12 cellular contexts compared by ENCODE assay signal in genomic region chr1:109918077-109918606, GRCh38. TPM values are rescaled to one million over a fixed set of nuclear protein-coding genes. Genes with fewer than 3 reads are reported as not detected.
DNase-seq lines count a peak whose midpoint lies in the region; ATAC-seq, FAIRE-seq and TF ChIP-seq lines count a peak whose summit lies in the region.
"Had no signal": no experiment of that assay in that cellular context is flagged by ENCODE, and none has a peak within 500 bp of the region (broad histone marks: within the 10 kb centered on the region; RNA-seq: fewer than 3 reads in every experiment).

No MANE protein-coding gene starts in this region.

- H4K20me1 ChIP-seq in KMS-11 (ENCODE audit: insufficient read depth): no peaks in the 10 kb centered on the region
- no peaks in the 10 kb centered on the region; the same call in 1 of the 2 replicates for H4K20me1 ChIP-seq in GM12878 (ENCODE audit: control insufficient read depth, insufficient read depth)

- no peak for TF ChIP-seq EP300 in GM12878 (IDR thresholded peaks at IDR 0.05; ENCODE audit: borderline replicate concordance in 1 of 2, control insufficient read depth in 1 of 2, low read depth in 2 of 2, low read length in 2 of 2)

- H3K27me3 ChIP-seq in KMS-11 (ENCODE audit: insufficient read depth, low read depth) (no peaks in the 10 kb centered on the region), GM12878 (replicated peaks in 1 of 2; ENCODE audit: control insufficient read depth in 2 of 2, insufficient read depth in 2 of 2, low read length in 1 of 2) (no peaks in the 10 kb centered on the region)
- H3K27me3 ChIP-seq: MG63 had no signal

- no peak overlapping the region for H3K4me3 Mint-ChIP-seq in T-helper 2 cell treated with Interferon-gamma antibody and Interleukin-4, amounts not matched to agents 5 μg/mL and 100 μg/mL, for 36 hours

- H3K79me2 ChIP-seq in KMS-11 (ENCODE audit: insufficient read depth, low read depth) (no peaks in the 10 kb centered on the region), GM12878 (ENCODE audit: control insufficient read depth, insufficient read depth, low read length) (peaks cover 21% of the 10 kb centered on the region)

- no peaks in the 10 kb centered on the region for H3K9me3 ChIP-seq in GM12878 (replicated peaks; ENCODE audit: control insufficient read depth, insufficient read depth, low read length)
- H3K9me3 ChIP-seq in mucosa of descending colon: no peaks in the 10 kb centered on the region
- H3K9me3 ChIP-seq: MG63, psoas muscle had no signal

- no peaks in the 10 kb centered on the region for H3K9me3 Mint-ChIP-seq in T-helper 2 cell treated with Interferon-gamma antibody and Interleukin-4, amounts not matched to agents 5 μg/mL and 100 μg/mL, for 36 hours

- peak; percentile 40; the same call in 1 of the 2 replicates for TF ChIP-seq CTCF in KMS-11 (conservative IDR thresholded peaks at IDR 0.05; ENCODE audit: low read depth, low read length)
- peak in 2 of 3 experiments; percentile 23 to 28; a peak in 2 of 6 replicates for TF ChIP-seq CTCF in GM12878 (IDR thresholded peaks at IDR 0.05 in 2 of 3, conservative IDR thresholded peaks at IDR 0.05 in 1 of 3; ENCODE audit: control insufficient read depth in 2 of 3, extremely low read depth in 1 of 3, insufficient read depth in 1 of 3, low read depth in 3 of 3, low read length in 3 of 3)
- no peak for TF ChIP-seq CTCF in mucosa of descending colon (IDR thresholded peaks at IDR 0.05)

- WGBS in GM12878 (ENCODE audit: insufficient coverage, insufficient replicate concordance, low lambda C conversion rate, missing lambda C conversion rate): 79% methylated on average over 3 of the region's 3 CpGs

- H3K27me3 Mint-ChIP-seq in T-helper 2 cell treated with Interferon-gamma antibody and Interleukin-4, amounts not matched to agents 5 μg/mL and 100 μg/mL, for 36 hours (ENCODE audit: low read depth): no peaks in the 10 kb centered on the region

- TF ChIP-seq POLR2A in GM12878 (IDR thresholded peaks at IDR 0.05; ENCODE audit: low read depth, low read length): no peak

- in situ Hi-C loops in GM12878 (cut with MboI): no loop called here

- intact Hi-C loops in GM12878 (cut with micrococcal nuclease; ENCODE audit: unreplicated experiment) (no loop called here), mucosa of descending colon (cut with DNase I, micrococcal nuclease) (no loop called here)

- no peaks in the 10 kb centered on the region for H3K4me1 ChIP-seq in KMS-11 (ENCODE audit: low read depth, poor library complexity, severe bottlenecking)
- no peaks in the 10 kb centered on the region for H3K4me1 ChIP-seq in GM12878 (ENCODE audit: control insufficient read depth, insufficient read depth, low read length)
- no peaks in the 10 kb centered on the region for H3K4me1 ChIP-seq in mucosa of descending colon (ENCODE audit: low read depth)

- CTCF ChIA-PET in GM12878 (lab: Yijun Ruan, JAX): interaction anchor here (0.7 to 1.7 kb wide), 3 partner anchors 64 to 188 kb away, joined by 3 to 8 read pairs (median 4); partner anchors contain the start of gene AHCYL1

- H3K36me3 ChIP-seq in KMS-11 (ENCODE audit: insufficient read depth) (no peaks in the 10 kb centered on the region), GM12878 (ENCODE audit: control insufficient read depth in 2 of 2, insufficient read depth in 2 of 2, low read length in 1 of 2) (peaks cover 12 to 28% of the 10 kb centered on the region in 2 experiments), mucosa of descending colon (ENCODE audit: low read depth) (no peaks in the 10 kb centered on the region)

- TSS peak; percentile 4 for BruUV-seq in GM12878 (replicated peaks; lab: Mats Ljungman, UMichigan)

- H3K4me3 ChIP-seq in KMS-11 (IDR thresholded peaks at IDR 0.05; ENCODE audit: insufficient read depth, low read depth, low read length) (no peak overlapping the region), GM12878 (no peak overlapping the region), mucosa of descending colon (no peak overlapping the region)
- H3K4me3 ChIP-seq: coronary artery, MG63, psoas muscle had no signal

- FAIRE-seq in GM12878 (lab: Jason Lieb, UNC): no peak

- 0 out of 2 replicates have a peak, but pooled peaks have one; percentile 4 for TF ChIP-seq RAD21 in GM12878 (IDR thresholded peaks at IDR 0.05; ENCODE audit: insufficient read depth, low read depth, low read length)

- POLR2A ChIA-PET in GM12878 (lab: Charles Lee): interaction anchor here (1.4 kb wide), 1 partner anchor 15 kb away, joined by 3 read pairs; no protein-coding TSS in a partner anchor

- no peak overlapping the region for H3K27ac ChIP-seq in KMS-11
- H3K27ac ChIP-seq in GM12878 (ENCODE audit: control insufficient read depth, insufficient read depth): no peak overlapping the region
- H3K27ac ChIP-seq: psoas muscle had no signal

- ATAC-seq in GM12878 (peak; percentile 45), mucosa of descending colon (peak; percentile 35), HG02840 (IDR thresholded peaks at IDR 0.05; ENCODE audit: low FRiP score, unreplicated experiment) (no peak)
- ATAC-seq: psoas muscle had no signal

- H3K4me1 Mint-ChIP-seq in T-helper 2 cell treated with Interferon-gamma antibody and Interleukin-4, amounts not matched to agents 5 μg/mL and 100 μg/mL, for 36 hours (ENCODE audit: low read depth): peaks cover 28% of the 10 kb centered on the region

- H2AFZ ChIP-seq in KMS-11 (ENCODE audit: low read depth): no peak overlapping the region
- no peak overlapping the region for H2AFZ ChIP-seq in GM12878 (ENCODE audit: control insufficient read depth, low read depth, low read length)

- H3K27ac Mint-ChIP-seq in T-helper 2 cell treated with Interferon-gamma antibody and Interleukin-4, amounts not matched to agents 5 μg/mL and 100 μg/mL, for 36 hours: peak overlapping the region; percentile 24

- DNase-seq in T-helper 2 cell treated with Interferon-gamma antibody and Interleukin-4, amounts not matched to agents 5 μg/mL and 100 μg/mL, for 36 hours (ENCODE audit: low spot score): no peak
- no peak for DNase-seq in T-helper 2 cell
- DNase-seq in GM12878 (ENCODE audit: low read depth, low spot score): no peak
- no peak for DNase-seq in mucosa of descending colon
- no peak for DNase-seq in NCI-H446 (lab: John Stamatoyannopoulos, UW)
- no peak for DNase-seq in stimulated activated CD4-positive, alpha-beta T cell treated with anti-CD3 and anti-CD28 coated beads, Interleukin-4, amount 100 ng/mL, for 4 hours
- DNase-seq: MG63, psoas muscle, trophoblast cell had no signal

- no peak overlapping the region for H3K9ac ChIP-seq in KMS-11
- H3K9ac ChIP-seq in GM12878 (ENCODE audit: control insufficient read depth, insufficient read depth, low read length): no peak overlapping the region

- H3K4me2 ChIP-seq in KMS-11 (no peak overlapping the region), GM12878 (ENCODE audit: control insufficient read depth, insufficient read depth) (no peak overlapping the region)

- SMC1A ChIA-PET in GM12878 (lab: Charles Lee; ENCODE audit: uncharacterized antibody, unreplicated experiment): interaction anchor here (0.9 to 1.2 kb wide), 3 partner anchors 23 to 58 kb away, joined by 3 read pairs; no protein-coding TSS in a partner anchor

- RAD21 ChIA-PET in GM12878 (lab: Charles Lee; ENCODE audit: unreplicated experiment): interaction anchor here (2.0 kb wide), 1 partner anchor 66 kb away, joined by 9 read pairs; the partner anchor contains the start of gene AHCYL1

- peaks cover 77% of the 10 kb centered on the region for H3K36me3 Mint-ChIP-seq in T-helper 2 cell treated with Interferon-gamma antibody and Interleukin-4, amounts not matched to agents 5 μg/mL and 100 μg/mL, for 36 hours (ENCODE audit: low read depth)

RNA-seq across cellular contexts. Expression of gene CSF1, which starts 7.5 kb away (rescaled TPM):
- total RNA-seq in GM12878 (2013; cell fraction: nucleolus; rRNA removed): 20.4 and 22.4 TPM in 2 replicates
- total RNA-seq in GM12878 (2014; rRNA removed) (12.6 and 13.6 TPM in 2 replicates), GM12878 (2014; rRNA removed; fragmentation: Illumina TruSeq; extraction: Trizol) (8.2 and 8.5 TPM in 2 replicates), GM12878 (2021) (30.7 and 31.5 TPM in 2 replicates), mucosa of descending colon (10 to 100 TPM in 2 of 3 donors, 1 to 10 TPM in 1; 6.5 to 34.4 (median 19.9) TPM)
- polyA plus RNA-seq in GM12878 (2011; ENCODE audit: low read depth): 3.8 TPM
- polyA plus RNA-seq in GM12878 (2011; rRNA removed) (20.0 and 32.4 TPM in 2 replicates), GM12878 (2014; fragmentation: Illumina TruSeq; extraction: Trizol) (7.9 and 12.4 TPM in 2 replicates), GM12878 (2014; fragmentation: Nextera tagmentation; extraction: Ambion mirVana) (1 to 10 TPM; 1.2 to 2.0 TPM), GM12878 (2014; rRNA removed) (20.4 and 21.2 TPM in 2 replicates), GM12878 (2016; fragmentation: Nextera tagmentation; extraction: Ambion mirVana) (10 to 100 TPM; 12.2 to 17.2 TPM)
- 24.3 and 31.2 TPM in 2 replicates for polyA plus RNA-seq in GM12878 (2011; cell fraction: cytosol; rRNA removed)
- 46.1 and 50.0 TPM in 2 replicates for polyA plus RNA-seq in GM12878 (2011; cell fraction: nucleus; rRNA removed)
- polyA plus RNA-seq in GM12878 (2012): 9.1 and 14.2 TPM in 2 replicates
- polyA minus RNA-seq in GM12878 (2011; rRNA and poly(A)+ RNA removed): 17.7 and 19.2 TPM in 2 replicates
- polyA minus RNA-seq in GM12878 (2011; cell fraction: cytosol; rRNA and poly(A)+ RNA removed): 10.2 and 17.6 TPM in 2 replicates
- polyA minus RNA-seq in GM12878 (2011; cell fraction: nucleus; rRNA and poly(A)+ RNA removed): 11.1 and 18.2 TPM in 2 replicates
